ENCODE assay signal across 7 cellular contexts in genomic region chr3:172102123-172102882, GRCh38.
A peak's percentile ranks its signal among the peaks of the same experiment; 100 is the strongest.
DNase-seq lines count a peak whose midpoint lies in the region; ATAC-seq, FAIRE-seq and TF ChIP-seq lines count a peak whose summit lies in the region.

No MANE protein-coding gene starts in this region.

- peaks cover 88% of the 10 kb centered on the region for H3K4me1 ChIP-seq in MM.1S (ENCODE audit: low read length)
- H3K4me1 ChIP-seq in PC-3 (ENCODE audit: insufficient read depth, low read length), result peaks cover 10% of the 10 kb centered on the region

- H3K79me2 ChIP-seq in MM.1S (ENCODE audit: low read length) (peaks cover 83% of the 10 kb centered on the region), PC-3 (ENCODE audit: low read length) (peaks cover 98% of the 10 kb centered on the region)

- TF ChIP-seq CTCF in MM.1S (IDR thresholded peaks at IDR 0.05; ENCODE audit: low read length) (no peak), PC-3 (conservative IDR thresholded peaks at IDR 0.05; ENCODE audit: low read depth, low read length) (no peak)

- intact Hi-C loops in activated naive CD4-positive, alpha-beta T cell treated with anti-CD3 and anti-CD28 coated beads for 36 hours (cut with micrococcal nuclease), result loop anchor here (10.0 kb wide), 2 partner anchors 818 to 928 kb away; no protein-coding TSS in a partner anchor
- intact Hi-C loops in sciatic nerve (cut with DNase I) (no loop called here), PC-3 (cut with micrococcal nuclease) (no loop called here)

- peak overlapping the region; percentile 81 for H3K4me2 ChIP-seq in MM.1S (ENCODE audit: low read depth, low read length)
- no peak overlapping the region for H3K4me2 ChIP-seq in PC-3 (ENCODE audit: low read length)

- DNase-seq in MM.1S (peak; percentile 89), sciatic nerve (ENCODE audit: low spot score) (no peak), GM12892 (ENCODE audit: insufficient read length) (no peak), PC-3 (no peak), foreskin melanocyte (no peak)
- peak; percentile 49 for DNase-seq in activated naive CD4-positive, alpha-beta T cell treated with anti-CD3 and anti-CD28 coated beads for 36 hours

- H3K36me3 Mint-ChIP-seq in activated naive CD4-positive, alpha-beta T cell treated with anti-CD3 and anti-CD28 coated beads for 36 hours (ENCODE audit: low read depth), result no peaks in the 10 kb centered on the region

- POLR2A ChIA-PET in PC-3 (lab: Charles Lee; ENCODE audit: unreplicated experiment), result interaction anchor here (0.6 kb wide), 1 partner anchor 69 kb away, joined by 5 read pairs; no protein-coding TSS in a partner anchor

- no peak for FAIRE-seq in GM12892 (lab: Jason Lieb, UNC)

- CTCF ChIA-PET in activated naive CD4-positive, alpha-beta T cell treated with anti-CD3 and anti-CD28 coated beads for 36 hours (lab: Charles Lee), result interaction anchor here (0.6 to 1.6 kb wide), 4 partner anchors 10 to 230 kb away, joined by 3 to 6 read pairs (median 4); no protein-coding TSS in a partner anchor
- CTCF ChIA-PET in PC-3 (lab: Charles Lee), result interaction anchor here (0.5 kb wide), 1 partner anchor 107 kb away, joined by 3 read pairs; no protein-coding TSS in a partner anchor

- H3K27me3 Mint-ChIP-seq in activated naive CD4-positive, alpha-beta T cell treated with anti-CD3 and anti-CD28 coated beads for 36 hours (ENCODE audit: low read depth), result no peaks in the 10 kb centered on the region

- H3K27me3 ChIP-seq in MM.1S (replicated peaks; ENCODE audit: insufficient read depth, low read length) (no peaks in the 10 kb centered on the region), PC-3 (ENCODE audit: low read length) (no peaks in the 10 kb centered on the region)

- H3K4me3 ChIP-seq in MM.1S (ENCODE audit: low read length) (peak overlapping the region; percentile 33), PC-3 (ENCODE audit: low read length) (no peak overlapping the region)

- H2AFZ ChIP-seq in MM.1S (ENCODE audit: low read length) (no peak overlapping the region), PC-3 (ENCODE audit: low read length) (no peak overlapping the region)

- ATAC-seq in GM19324 (IDR thresholded peaks at IDR 0.05; ENCODE audit: low FRiP score, unreplicated experiment) (peak; percentile 39), sciatic nerve (peak; percentile 23), PC-3 (no peak)

- H3K9ac ChIP-seq in MM.1S (ENCODE audit: low read length), result peak overlapping the region; percentile 84
- no peak overlapping the region for H3K9ac ChIP-seq in PC-3 (ENCODE audit: low read length)

- no peaks in the 10 kb centered on the region for H3K9me2 ChIP-seq in MM.1S (replicated peaks; ENCODE audit: insufficient read depth, low read length)
- no peaks in the 10 kb centered on the region for H3K9me2 ChIP-seq in PC-3 (replicated peaks; ENCODE audit: low read length)

- no peaks in the 10 kb centered on the region for H3K36me3 ChIP-seq in MM.1S (replicated peaks; ENCODE audit: insufficient read depth, low read length)
- peaks cover 4% of the 10 kb centered on the region; the same call in 1 of the 2 replicates for H3K36me3 ChIP-seq in PC-3 (ENCODE audit: low read depth, low read length)

- H3K9me3 Mint-ChIP-seq in activated naive CD4-positive, alpha-beta T cell treated with anti-CD3 and anti-CD28 coated beads for 36 hours, result no peaks in the 10 kb centered on the region

- H3K4me1 Mint-ChIP-seq in activated naive CD4-positive, alpha-beta T cell treated with anti-CD3 and anti-CD28 coated beads for 36 hours (ENCODE audit: low read depth), result peaks cover 72% of the 10 kb centered on the region

- no peak for TF ChIP-seq POLR2A in GM12892 (IDR thresholded peaks at IDR 0.05; ENCODE audit: low read depth, low read length)

- BruUV-seq in PC-3 (replicated peaks; lab: Mats Ljungman, UMichigan), result no TSS peak

- H3K9me3 ChIP-seq in MM.1S (replicated peaks; ENCODE audit: insufficient read depth, low read length) (no peaks in the 10 kb centered on the region), PC-3 (ENCODE audit: low read length) (no peaks in the 10 kb centered on the region)

- H3K27ac ChIP-seq in MM.1S (ENCODE audit: low read length), result peak overlapping the region; percentile 92
- no peak overlapping the region for H3K27ac ChIP-seq in PC-3 (ENCODE audit: low read length)

- H3F3A ChIP-seq in MM.1S (ENCODE audit: insufficient read depth, low read length) (peaks cover 82% of the 10 kb centered on the region), PC-3 (ENCODE audit: low read length, unreplicated experiment) (no peaks in the 10 kb centered on the region)

- peak overlapping the region; percentile 30 for H3K4me3 Mint-ChIP-seq in activated naive CD4-positive, alpha-beta T cell treated with anti-CD3 and anti-CD28 coated beads for 36 hours

- no peak overlapping the region for H3K27ac Mint-ChIP-seq in activated naive CD4-positive, alpha-beta T cell treated with anti-CD3 and anti-CD28 coated beads for 36 hours

- H4K20me1 ChIP-seq in MM.1S (ENCODE audit: insufficient read depth, low read length), result no peaks in the 10 kb centered on the region
- peaks cover 55% of the 10 kb centered on the region for H4K20me1 ChIP-seq in PC-3 (ENCODE audit: low read length)

Comparison
In these comparisons a context has a peak if more than half of its experiments do, and no peak if none do; other contexts are left out.
1. DNase-seq: peak in MM.1S (single experiment) and activated naive CD4-positive, alpha-beta T cell treated with anti-CD3 and anti-CD28 coated beads for 36 hours (single experiment); none in sciatic nerve (single experiment), GM12892 (single experiment), PC-3 (single experiment) and foreskin melanocyte (single experiment).